In genomic region chr6:5998741-5999687, GRCh38 we compare ENCODE assay signal across 9 cellular contexts. TPM values are rescaled to one million over a fixed set of nuclear protein-coding genes. Genes with fewer than 3 reads are reported as not detected.
DNase-seq lines count a peak whose midpoint lies in the region; ATAC-seq and TF ChIP-seq lines count a peak whose summit lies in the region.
"Had no signal": no experiment of that assay in that cellular context is flagged by ENCODE, and none has a peak within 500 bp of the region (broad histone marks: within the 10 kb centered on the region; RNA-seq: fewer than 3 reads in every experiment).

No MANE protein-coding gene starts in this region.

- H3K4me1 Mint-ChIP-seq in activated CD8-positive, alpha-beta T cell treated with anti-CD3 and anti-CD28 coated beads for 36 hours (ENCODE audit: low read depth) = peaks cover 67% of the 10 kb centered on the region

- H3K4me3 Mint-ChIP-seq in activated CD8-positive, alpha-beta T cell treated with anti-CD3 and anti-CD28 coated beads for 36 hours = peak overlapping the region; percentile 51

- intact Hi-C loops in activated CD8-positive, alpha-beta T cell treated with anti-CD3 and anti-CD28 coated beads for 36 hours (cut with micrococcal nuclease) = no loop called here
- intact Hi-C loops in right cardiac atrium (cut with DNase I) = no loop called here

- no peak for TF ChIP-seq CTCF in GM10266 (IDR thresholded peaks at IDR 0.05; ENCODE audit: control insufficient read depth, insufficient read depth, low read depth, missing control alignments)
- TF ChIP-seq CTCF in activated CD8-positive, alpha-beta T cell treated with anti-CD3 and anti-CD28 coated beads for 36 hours (IDR thresholded peaks at IDR 0.05) = no peak

- no peak for ATAC-seq in activated CD8-positive, alpha-beta T cell treated with anti-CD3 and anti-CD28 coated beads for 36 hours
- ATAC-seq in right cardiac atrium = no peak
- no peak for ATAC-seq in HG02884 (IDR thresholded peaks at IDR 0.05; ENCODE audit: unreplicated experiment)
- no peak for ATAC-seq in HG02852 (IDR thresholded peaks at IDR 0.05; ENCODE audit: unreplicated experiment)
- ATAC-seq in GM18868 (IDR thresholded peaks at IDR 0.05; ENCODE audit: unreplicated experiment) = no peak

- POLR2A ChIA-PET in activated CD8-positive, alpha-beta T cell treated with anti-CD3 and anti-CD28 coated beads for 36 hours (lab: Charles Lee) = no interaction called here

- no peaks in the 10 kb centered on the region for H3K9me3 ChIP-seq in right cardiac atrium (ENCODE audit: control insufficient read depth, low read length)

- peaks cover 10% of the 10 kb centered on the region for H3K36me3 Mint-ChIP-seq in activated CD8-positive, alpha-beta T cell treated with anti-CD3 and anti-CD28 coated beads for 36 hours (ENCODE audit: low read depth)

- WGBS in right cardiac atrium = 3% methylated on average over 59 of the region's 59 CpGs

- peaks cover 90% of the 10 kb centered on the region for H3K27me3 Mint-ChIP-seq in activated CD8-positive, alpha-beta T cell treated with anti-CD3 and anti-CD28 coated beads for 36 hours

- peaks cover 5% of the 10 kb centered on the region for H3K9me3 Mint-ChIP-seq in activated CD8-positive, alpha-beta T cell treated with anti-CD3 and anti-CD28 coated beads for 36 hours

- H3K4me3 ChIP-seq in right cardiac atrium (ENCODE audit: low read length) (peak overlapping the region; percentile 25), skeletal muscle cell (ENCODE audit: low read depth, low read length) (peak overlapping the region; percentile 32)

- CTCF ChIA-PET in activated CD8-positive, alpha-beta T cell treated with anti-CD3 and anti-CD28 coated beads for 36 hours (lab: Charles Lee) = interaction anchor here (1.0 kb wide), 1 partner anchor 8 kb away, joined by 3 read pairs; no protein-coding TSS in a partner anchor

- DNase-seq in GM10266 (ENCODE audit: extremely low spot score) (peak; percentile 29), right cardiac atrium (peak; percentile 27 to 81 (median 68)), skeletal muscle cell (ENCODE audit: low read depth) (no peak), UCSD-AML1 (lab: John Stamatoyannopoulos, UW; ENCODE audit: unreplicated experiment) (no peak)
- DNase-seq in activated CD8-positive, alpha-beta T cell treated with anti-CD3 and anti-CD28 coated beads for 36 hours = peak; percentile 43
- DNase-seq: stimulated activated naive CD4-positive, alpha-beta T cell treated with Interleukin-2 at 50 U/mL for 16 hours had no signal

- H3K27ac ChIP-seq in right cardiac atrium (ENCODE audit: low read length) = peak overlapping the region; percentile 43

- no peak overlapping the region for H3K27ac Mint-ChIP-seq in activated CD8-positive, alpha-beta T cell treated with anti-CD3 and anti-CD28 coated beads for 36 hours

- no peaks in the 10 kb centered on the region for H3K27me3 ChIP-seq in right cardiac atrium (ENCODE audit: control insufficient read depth, insufficient read depth)

- peaks cover 2% of the 10 kb centered on the region for H3K4me1 ChIP-seq in right cardiac atrium (ENCODE audit: control insufficient read depth, insufficient read depth, low read length)

RNA-seq across cellular contexts. Expression of gene NRN1, which starts 7.7 kb away (rescaled TPM):
- total RNA-seq in activated CD8-positive, alpha-beta T cell treated with anti-CD3 and anti-CD28 coated beads for 36 hours = 1 to 10 TPM; 5.9 to 7.1 TPM
- 10 to 100 TPM in 2 of 4 donors, 1 to 10 TPM in 2; 6.5 to 14.5 (median 10.6) TPM for total RNA-seq in right cardiac atrium
- 14.1 TPM for polyA plus RNA-seq in right cardiac atrium

Comparison
In these comparisons a context has a peak if more than half of its experiments do, and no peak if none do; other contexts are left out.
1. DNase-seq: peak in GM10266 (single experiment), activated CD8-positive, alpha-beta T cell treated with anti-CD3 and anti-CD28 coated beads for 36 hours (single experiment) and right cardiac atrium (3 of 3); none in skeletal muscle cell (single experiment) and UCSD-AML1 (single experiment).